15 cellular contexts compared by ENCODE assay signal in the genomic region with DNA sequence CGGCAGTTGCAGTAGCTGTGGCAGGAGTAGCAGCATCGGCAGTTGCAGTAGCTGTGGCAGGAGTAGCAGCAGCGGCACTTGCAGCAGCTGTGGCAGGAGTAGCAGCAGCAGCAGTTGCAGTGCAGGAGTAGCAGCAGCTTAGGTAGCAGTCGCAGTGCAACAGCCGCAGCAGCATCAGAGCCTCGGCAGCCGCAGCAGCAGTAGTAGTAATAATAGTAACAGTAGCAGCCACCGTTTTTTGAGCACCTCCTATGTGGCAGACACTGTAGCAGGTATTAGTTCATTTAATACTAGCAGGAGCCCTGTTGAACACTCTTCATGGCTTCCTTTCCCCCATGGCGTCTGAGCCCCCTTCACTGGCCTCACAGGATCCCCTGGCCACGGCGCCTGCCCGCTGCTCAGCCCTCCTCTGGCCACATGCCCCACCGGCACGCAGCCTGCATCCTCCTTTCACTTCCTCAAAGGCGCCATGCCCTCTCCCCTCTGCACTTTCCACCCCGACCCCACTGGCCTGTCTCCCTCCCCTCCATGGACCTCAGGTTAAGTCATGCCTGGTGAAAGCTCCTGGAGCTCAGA. TPM values are rescaled to one million over a fixed set of nuclear protein-coding genes. Genes with fewer than 3 reads are reported as not detected.
DNase-seq lines count a peak whose midpoint lies in the region; ATAC-seq and TF ChIP-seq lines count a peak whose summit lies in the region.
"Had no signal": no experiment of that assay in that cellular context is flagged by ENCODE, and none has a peak within 500 bp of the region (broad histone marks: within the 10 kb centered on the region; RNA-seq: fewer than 3 reads in every experiment).

No MANE protein-coding gene starts in this region.

- no peaks in the 10 kb centered on the region for H3K36me3 ChIP-seq in spleen
- H3K36me3 ChIP-seq: uterus had no signal

- H3K27ac Mint-ChIP-seq in activated CD8-positive, alpha-beta memory T cell treated with anti-CD3 and anti-CD28 coated beads, Interleukin-2, amount 10 ng/mL, durations not matched to agents 7 days and 5 days, result no peak overlapping the region
- H3K27ac Mint-ChIP-seq: T-cell had no signal

- H3K36me3 Mint-ChIP-seq in activated CD8-positive, alpha-beta memory T cell treated with anti-CD3 and anti-CD28 coated beads, Interleukin-2, amount 10 ng/mL, durations not matched to agents 7 days and 5 days, result peaks cover 2% of the 10 kb centered on the region
- H3K36me3 Mint-ChIP-seq: T-cell had no signal

- CTCF ChIA-PET in activated CD8-positive, alpha-beta memory T cell treated with anti-CD3 and anti-CD28 coated beads, Interleukin-2, amount 10 ng/mL, durations not matched to agents 7 days and 5 days (lab: Charles Lee), result interaction anchor here (1.1 kb wide), 1 partner anchor 23 kb away, joined by 4 read pairs; no protein-coding TSS in a partner anchor
- CTCF ChIA-PET in HEK293T (lab: Yijun Ruan, JAX), result no interaction called here

- ATAC-seq in activated CD8-positive, alpha-beta memory T cell treated with anti-CD3 and anti-CD28 coated beads, Interleukin-2, amount 10 ng/mL, durations not matched to agents 7 days and 5 days, result peak; percentile 20
- ATAC-seq in HG02759 (IDR thresholded peaks at IDR 0.05; ENCODE audit: unreplicated experiment), result peak; percentile 62

- intact Hi-C loops in spleen (cut with DNase I; ENCODE audit: low total_unique reads), result no loop called here

- H3K4me1 ChIP-seq in spleen, result peaks cover 0 to 20% (median 9%) of the 10 kb centered on the region in 6 donors
- H3K4me1 ChIP-seq: uterus had no signal

- H3K27me3 ChIP-seq in spleen (replicated peaks in 1 of 7), result peaks cover 0 to 43% (median 14%) of the 10 kb centered on the region in 7 donors

- H3K9me3 Mint-ChIP-seq in activated CD8-positive, alpha-beta memory T cell treated with anti-CD3 and anti-CD28 coated beads, Interleukin-2, amount 10 ng/mL, durations not matched to agents 7 days and 5 days (ENCODE audit: low read depth), result no peaks in the 10 kb centered on the region

- peaks cover 0 to 4% (median 0%) of the 10 kb centered on the region in 8 donors for H3K9me3 ChIP-seq in spleen
- H3K9me3 ChIP-seq: uterus had no signal

- H3K4me3 ChIP-seq in spleen, result peak overlapping the region in 1 of 8 donors; percentile 36
- H3K4me3 ChIP-seq: uterus had no signal

- H3K27ac ChIP-seq in spleen, result no peak overlapping the region
- H3K27ac ChIP-seq: uterus had no signal

- TF ChIP-seq POLR2A in spleen (IDR thresholded peaks at IDR 0.05), result no peak

- no peak for TF ChIP-seq CTCF in spleen (IDR thresholded peaks at IDR 0.05 in 8 of 11, conservative IDR thresholded peaks at IDR 0.05 in 3 of 11)

- POLR2A ChIA-PET in HEK293T (lab: Yijun Ruan, JAX), result no interaction called here

- H3K4me3 Mint-ChIP-seq in activated CD8-positive, alpha-beta memory T cell treated with anti-CD3 and anti-CD28 coated beads, Interleukin-2, amount 10 ng/mL, durations not matched to agents 7 days and 5 days, result no peak overlapping the region

- H3K27me3 Mint-ChIP-seq in activated CD8-positive, alpha-beta memory T cell treated with anti-CD3 and anti-CD28 coated beads, Interleukin-2, amount 10 ng/mL, durations not matched to agents 7 days and 5 days, result peaks cover 48% of the 10 kb centered on the region

- DNase-seq in activated CD8-positive, alpha-beta memory T cell treated with anti-CD3 and anti-CD28 coated beads, Interleukin-2, amount 10 ng/mL, durations not matched to agents 7 days and 5 days, result no peak
- no peak for DNase-seq in activated CD8-positive, alpha-beta memory T cell treated with anti-CD3 and anti-CD28 coated beads, Interleukin-2, amount 50 U/mL, for 48 hours
- peak; percentile 87 for DNase-seq in RPMI8226
- DNase-seq in spleen, result peak; percentile 83
- no peak for DNase-seq in NCI-H345 treated with DMSO at 0.1 percent for 48 hours (lab: John Stamatoyannopoulos, UW; ENCODE audit: unreplicated experiment)
- DNase-seq in HEK293T (ENCODE audit: extremely low spot score), result no peak
- DNase-seq in DMS 273 (lab: John Stamatoyannopoulos, UW; ENCODE audit: unreplicated experiment), result no peak
- DNase-seq: activated CD4-positive, alpha-beta T cell treated with anti-CD3 and anti-CD28 coated beads for 48 hours; activated gamma-delta T cell; occipital lobe; stimulated activated CD4-positive, alpha-beta T cell treated with anti-CD3 and anti-CD28 coated beads, Interleukin-12 subunit alpha, Interleukin-12 subunit beta, amount 100 ng/mL, for 4 hours; T-cell; uterus had no signal

- 45 to 58% (median 52%) methylated on average over 16 of the region's 16 CpGs for WGBS in spleen, 5 donors

- H3K4me1 Mint-ChIP-seq in activated CD8-positive, alpha-beta memory T cell treated with anti-CD3 and anti-CD28 coated beads, Interleukin-2, amount 10 ng/mL, durations not matched to agents 7 days and 5 days, result peaks cover 13% of the 10 kb centered on the region

TF ChIP-seq in HEK293T, 16 proteins besides CTCF, POLR2A, EP300 and RAD21:
- no peak for TF ChIP-seq HDGF (IDR thresholded peaks at IDR 0.05; ENCODE audit: borderline replicate concordance)
- no peak for TF ChIP-seq TARDBP (IDR thresholded peaks at IDR 0.05)
- no peak for TF ChIP-seq SUZ12 (IDR thresholded peaks at IDR 0.05)
- no peak for TF ChIP-seq ELF4 (IDR thresholded peaks at IDR 0.05)
- TF ChIP-seq FOXM1 (IDR thresholded peaks at IDR 0.05; ENCODE audit: borderline replicate concordance), result no peak
- TF ChIP-seq FOXK2 (IDR thresholded peaks at IDR 0.05), result no peak
- no peak for TF ChIP-seq CTBP1 (IDR thresholded peaks at IDR 0.05; ENCODE audit: borderline replicate concordance)
- no peak for TF ChIP-seq L3MBTL2 (conservative IDR thresholded peaks at IDR 0.05)
- no peak for TF ChIP-seq LEF1 (IDR thresholded peaks at IDR 0.05; ENCODE audit: borderline replicate concordance)
- TF ChIP-seq, protein P1, sequence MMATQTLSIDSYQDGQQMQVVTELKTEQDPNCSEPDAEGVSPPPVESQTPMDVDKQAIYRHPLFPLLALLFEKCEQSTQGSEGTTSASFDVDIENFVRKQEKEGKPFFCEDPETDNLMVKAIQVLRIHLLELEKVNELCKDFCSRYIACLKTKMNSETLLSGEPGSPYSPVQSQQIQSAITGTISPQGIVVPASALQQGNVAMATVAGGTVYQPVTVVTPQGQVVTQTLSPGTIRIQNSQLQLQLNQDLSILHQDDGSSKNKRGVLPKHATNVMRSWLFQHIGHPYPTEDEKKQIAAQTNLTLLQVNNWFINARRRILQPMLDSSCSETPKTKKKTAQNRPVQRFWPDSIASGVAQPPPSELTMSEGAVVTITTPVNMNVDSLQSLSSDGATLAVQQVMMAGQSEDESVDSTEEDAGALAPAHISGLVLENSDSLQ (IDR thresholded peaks at IDR 0.05), result no peak
- TF ChIP-seq NFRKB (IDR thresholded peaks at IDR 0.05), result no peak
- TF ChIP-seq FOXA1 (IDR thresholded peaks at IDR 0.05), result no peak

RNA-seq across cellular contexts. Expression of gene IRF4, which starts 19.1 kb away (rescaled TPM):
- total RNA-seq in activated CD8-positive, alpha-beta memory T cell treated with anti-CD3 and anti-CD28 coated beads, Interleukin-2, amount 10 ng/mL, durations not matched to agents 7 days and 5 days, result 100 to 1,000 TPM; 184 to 254 TPM
- 10 to 100 TPM; 39.2 to 91.3 (median 52.0) TPM for total RNA-seq in spleen
- 10 to 100 TPM in 2 of 3 donors, 1 to 10 TPM in 1; 8.7 to 11.9 (median 11.2) TPM for polyA plus RNA-seq in spleen
- total RNA-seq: bronchial epithelial cell had no signal

Comparison
In these comparisons a context has a peak if more than half of its experiments do, and no peak if none do; other contexts are left out.
1. DNase-seq: peak in RPMI8226 (single experiment) and spleen (single experiment); none in activated CD8-positive, alpha-beta memory T cell treated with anti-CD3 and anti-CD28 coated beads, Interleukin-2, amount 10 ng/mL, durations not matched to agents 7 days and 5 days (single experiment), activated CD8-positive, alpha-beta memory T cell treated with anti-CD3 and anti-CD28 coated beads, Interleukin-2, amount 50 U/mL, for 48 hours (single experiment), NCI-H345 treated with DMSO at 0.1 percent for 48 hours (single experiment), HEK293T (single experiment) and DMS 273 (single experiment).